ENCODE assay signal across 8 cellular contexts in the genomic region with DNA sequence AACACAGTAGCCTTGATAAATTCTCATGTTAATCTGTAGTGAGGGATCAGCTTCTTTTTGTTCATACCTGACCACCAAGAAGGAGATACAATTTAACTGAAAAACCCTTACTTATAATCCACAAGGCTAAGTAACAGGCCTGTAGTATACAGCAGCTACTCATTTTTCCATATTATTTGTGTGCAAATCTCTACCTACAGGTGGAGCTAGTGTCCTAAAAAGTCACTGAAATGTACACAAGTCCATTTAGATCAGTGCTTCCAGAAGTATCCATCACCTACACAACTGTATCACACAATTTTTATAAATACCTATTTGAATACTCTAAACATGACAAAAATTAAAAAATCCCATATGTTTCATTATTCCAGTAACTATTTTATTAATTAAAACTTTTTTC.
A peak's percentile ranks its signal among the peaks of the same experiment; 100 is the strongest.
DNase-seq lines count a peak whose midpoint lies in the region; ATAC-seq and TF ChIP-seq lines count a peak whose summit lies in the region.

No MANE protein-coding gene starts in this region.

- peaks cover 2% of the 10 kb centered on the region for H3K27me3 Mint-ChIP-seq in activated naive CD8-positive, alpha-beta T cell treated with anti-CD3 and anti-CD28 coated beads, Interleukin-2, amount 50 U/mL, for 24 hours
- no peaks in the 10 kb centered on the region for H3K27me3 Mint-ChIP-seq in natural killer cell treated with Interleukin-12 subunit alpha and Interleukin-12 subunit beta and Interleukin-15 and Interleukin-18, amount 100 ng/mL, for 72 hours

- peaks cover 6% of the 10 kb centered on the region for H3K9me3 Mint-ChIP-seq in activated naive CD8-positive, alpha-beta T cell treated with anti-CD3 and anti-CD28 coated beads, Interleukin-2, amount 50 U/mL, for 24 hours
- peaks cover 10% of the 10 kb centered on the region for H3K9me3 Mint-ChIP-seq in natural killer cell treated with Interleukin-12 subunit alpha and Interleukin-12 subunit beta and Interleukin-15 and Interleukin-18, amount 100 ng/mL, for 72 hours

- no peak overlapping the region for H3K27ac Mint-ChIP-seq in activated naive CD8-positive, alpha-beta T cell treated with anti-CD3 and anti-CD28 coated beads, Interleukin-2, amount 50 U/mL, for 24 hours
- no peak overlapping the region for H3K27ac Mint-ChIP-seq in natural killer cell treated with Interleukin-12 subunit alpha and Interleukin-12 subunit beta and Interleukin-15 and Interleukin-18, amount 100 ng/mL, for 72 hours

- no peaks in the 10 kb centered on the region for H3K36me3 Mint-ChIP-seq in activated naive CD8-positive, alpha-beta T cell treated with anti-CD3 and anti-CD28 coated beads, Interleukin-2, amount 50 U/mL, for 24 hours (ENCODE audit: low read depth)
- no peaks in the 10 kb centered on the region for H3K36me3 Mint-ChIP-seq in natural killer cell treated with Interleukin-12 subunit alpha and Interleukin-12 subunit beta and Interleukin-15 and Interleukin-18, amount 100 ng/mL, for 72 hours

- DNase-seq in BJ (ENCODE audit: low read depth) (peak; percentile 8), RPMI7951 (ENCODE audit: low read depth) (peak; percentile 46), hepatic stellate cell (ENCODE audit: low spot score) (peak; percentile 0)
- DNase-seq in activated naive CD8-positive, alpha-beta T cell treated with anti-CD3 and anti-CD28 coated beads, Interleukin-2, amount 50 U/mL, for 24 hours = no peak
- no peak for DNase-seq in natural killer cell treated with Interleukin-12 subunit alpha and Interleukin-12 subunit beta and Interleukin-15 and Interleukin-18, amount 100 ng/mL, for 72 hours (ENCODE audit: low spot score)
- DNase-seq in stimulated activated naive CD8-positive, alpha-beta T cell treated with anti-CD3 and anti-CD28 coated beads, Interleukin-15, Interleukin-2, amounts not matched to agents 100 U/mL and 50 U/mL, for 24 hours = no peak

- no peaks in the 10 kb centered on the region for H3K36me3 ChIP-seq in BJ (ENCODE audit: control insufficient read depth, insufficient read depth, low read length)

- no peak overlapping the region for H3K4me3 Mint-ChIP-seq in activated naive CD8-positive, alpha-beta T cell treated with anti-CD3 and anti-CD28 coated beads, Interleukin-2, amount 50 U/mL, for 24 hours
- H3K4me3 Mint-ChIP-seq in natural killer cell treated with Interleukin-12 subunit alpha and Interleukin-12 subunit beta and Interleukin-15 and Interleukin-18, amount 100 ng/mL, for 72 hours = no peak overlapping the region

- H3K27me3 ChIP-seq in BJ (ENCODE audit: control insufficient read depth, insufficient read depth, low read length) = no peaks in the 10 kb centered on the region; the same call in 1 of the 2 replicates

- CTCF ChIA-PET in BJ (lab: Yijun Ruan, JAX) = interaction anchor here (0.7 to 6.5 kb wide), 12 partner anchors 13 to 384 kb away, joined by 3 to 46 read pairs (median 4); no protein-coding TSS in a partner anchor

- no peaks in the 10 kb centered on the region for H3K4me1 Mint-ChIP-seq in activated naive CD8-positive, alpha-beta T cell treated with anti-CD3 and anti-CD28 coated beads, Interleukin-2, amount 50 U/mL, for 24 hours
- H3K4me1 Mint-ChIP-seq in natural killer cell treated with Interleukin-12 subunit alpha and Interleukin-12 subunit beta and Interleukin-15 and Interleukin-18, amount 100 ng/mL, for 72 hours (ENCODE audit: low read depth in 2 of 2) = no peaks in the 10 kb centered on the region

- peak; percentile 61 for TF ChIP-seq CTCF in BJ (IDR thresholded peaks at IDR 0.05; ENCODE audit: insufficient read depth, low read depth, low read length)

- POLR2A ChIA-PET in BJ (lab: Charles Lee) = no interaction called here

- no peak overlapping the region for H3K4me3 ChIP-seq in BJ (ENCODE audit: low read depth, low read length)

- ATAC-seq in HG02623 (IDR thresholded peaks at IDR 0.05; ENCODE audit: unreplicated experiment) (peak; percentile 53), GM21526 (IDR thresholded peaks at IDR 0.05; ENCODE audit: low FRiP score, unreplicated experiment) (no peak)
- no peak for ATAC-seq in activated naive CD8-positive, alpha-beta T cell treated with anti-CD3 and anti-CD28 coated beads, Interleukin-2, amount 50 U/mL, for 24 hours
- ATAC-seq in natural killer cell treated with Interleukin-12 subunit alpha and Interleukin-12 subunit beta and Interleukin-15 and Interleukin-18, amount 100 ng/mL, for 72 hours = no peak
- no peak for ATAC-seq in stimulated activated naive CD8-positive, alpha-beta T cell treated with anti-CD3 and anti-CD28 coated beads, Interleukin-15, Interleukin-2, amounts not matched to agents 100 U/mL and 50 U/mL, for 24 hours

Comparison
In these comparisons a context has a peak if more than half of its experiments do, and no peak if none do; other contexts are left out.
1. DNase-seq: peak in BJ (single experiment), RPMI7951 (single experiment) and hepatic stellate cell (single experiment); none in activated naive CD8-positive, alpha-beta T cell treated with anti-CD3 and anti-CD28 coated beads, Interleukin-2, amount 50 U/mL, for 24 hours (single experiment), natural killer cell treated with Interleukin-12 subunit alpha and Interleukin-12 subunit beta and Interleukin-15 and Interleukin-18, amount 100 ng/mL, for 72 hours (single experiment) and stimulated activated naive CD8-positive, alpha-beta T cell treated with anti-CD3 and anti-CD28 coated beads, Interleukin-15, Interleukin-2, amounts not matched to agents 100 U/mL and 50 U/mL, for 24 hours (single experiment).